In the genomic region with DNA sequence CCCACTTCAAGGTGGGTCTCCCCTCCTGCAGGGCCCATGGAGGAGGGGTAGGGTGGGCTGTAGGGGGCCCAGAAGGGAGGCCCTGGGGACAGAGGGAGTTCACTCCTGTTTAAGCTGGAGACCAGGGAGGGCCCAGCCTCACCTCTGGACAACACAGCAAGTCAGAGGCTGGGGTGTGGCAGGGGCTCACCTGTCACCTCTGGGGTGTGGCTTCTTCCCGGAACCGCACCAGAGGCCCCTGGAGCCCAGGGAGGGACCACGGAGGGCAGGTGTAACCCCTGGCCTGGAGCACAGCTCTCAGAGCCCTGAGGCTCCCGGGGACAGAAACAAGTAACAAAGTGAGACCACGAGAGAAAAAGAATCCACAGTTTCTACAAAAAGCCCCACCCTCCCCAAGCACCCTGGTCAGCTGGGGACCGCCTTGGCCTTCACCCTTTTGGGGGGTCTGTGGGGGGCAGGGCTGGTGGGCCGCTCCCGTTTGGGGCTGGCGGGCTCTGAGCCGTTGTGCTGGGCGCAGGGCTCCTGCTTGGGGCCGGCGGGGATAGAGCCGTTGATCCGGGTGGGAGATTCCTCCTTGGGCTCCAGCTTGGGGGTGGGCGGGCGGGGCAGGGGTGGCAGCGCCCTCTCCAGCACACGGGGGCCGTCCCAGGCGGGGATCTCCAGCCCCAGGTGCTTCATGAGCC, we compare ENCODE assay signal across 22 cellular contexts. TPM values are rescaled to one million over a fixed set of nuclear protein-coding genes. Genes with fewer than 3 reads are reported as not detected.
"Had no signal": no experiment of that assay in that cellular context is flagged by ENCODE, and none has a peak within 500 bp of the region (broad histone marks: within the 10 kb centered on the region; RNA-seq: fewer than 3 reads in every experiment).

No MANE protein-coding gene starts in this region.

- ATAC-seq: gastrocnemius medialis; left ventricle myocardium superior; naive thymus-derived CD4-positive, alpha-beta T cell; stimulated activated naive B cell treated with anti-CD40 and anti-IgM and Interleukin-4, amounts not matched to agents 10 μg/mL and 1 μg/mL and 100 μg/mL, for 72 hours had no signal

- H3K4me3 ChIP-seq: esophagus muscularis mucosa, gastrocnemius medialis, lung, psoas muscle, right lobe of liver had no signal

- H3K4me1 ChIP-seq: gastrocnemius medialis, psoas muscle had no signal

- H3K36me3 Mint-ChIP-seq: type B pancreatic cell had no signal

- H3K9me3 Mint-ChIP-seq: immature natural killer cell; naive thymus-derived CD4-positive, alpha-beta T cell; nephron progenitor cell; stimulated activated naive B cell treated with anti-CD40 and anti-IgM and Interleukin-4, amounts not matched to agents 10 μg/mL and 1 μg/mL and 100 μg/mL, for 72 hours; type B pancreatic cell had no signal

- H3K27me3 ChIP-seq: right lobe of liver had no signal

- H3K4me3 Mint-ChIP-seq: immature natural killer cell; naive thymus-derived CD4-positive, alpha-beta T cell; nephron progenitor cell; stimulated activated naive B cell treated with anti-CD40 and anti-IgM and Interleukin-4, amounts not matched to agents 10 μg/mL and 1 μg/mL and 100 μg/mL, for 72 hours; type B pancreatic cell had no signal

- H3K27ac ChIP-seq: esophagus muscularis mucosa, gastrocnemius medialis, psoas muscle, right lobe of liver had no signal

- H3K4me1 Mint-ChIP-seq: nephron progenitor cell had no signal

- H3K9me3 ChIP-seq: esophagus muscularis mucosa, gastrocnemius medialis, psoas muscle, right lobe of liver had no signal

- H3K27ac Mint-ChIP-seq: immature natural killer cell; naive thymus-derived CD4-positive, alpha-beta T cell; nephron progenitor cell; stimulated activated naive B cell treated with anti-CD40 and anti-IgM and Interleukin-4, amounts not matched to agents 10 μg/mL and 1 μg/mL and 100 μg/mL, for 72 hours; type B pancreatic cell had no signal

- DNase-seq: effector memory CD4-positive, alpha-beta T cell; gastrocnemius medialis; immature natural killer cell; left cardiac atrium; left ventricle myocardium superior; mesenchymal stem cell; midbrain; naive thymus-derived CD4-positive, alpha-beta T cell; nephron progenitor cell; psoas muscle; retina; right lobe of liver; stimulated activated CD4-positive, alpha-beta T cell treated with anti-CD3 and anti-CD28 coated beads, Interleukin-15, amount 100 ng/mL, for 24 hours; stimulated activated CD4-positive, alpha-beta T cell treated with anti-CD3 and anti-CD28 coated beads, Interleukin-1b, Interleukin-23, amount 100 ng/mL, for 48 hours; stimulated activated CD4-positive, alpha-beta T cell treated with anti-CD3 and anti-CD28 coated beads, Interleukin-4, amount 100 ng/mL, for 24 hours; stimulated activated naive B cell treated with anti-CD40 and anti-IgM and Interleukin-4, amounts not matched to agents 10 μg/mL and 1 μg/mL and 100 μg/mL, for 72 hours had no signal

RNA-seq across cellular contexts. Expression of a gene that starts 20.9 kb away (rescaled TPM):
- total RNA-seq: esophagus muscularis mucosa; fibroblast of villous mesenchyme; kidney; left cardiac atrium; left ventricle myocardium superior; lung; naive thymus-derived CD4-positive, alpha-beta T cell; omental fat pad; psoas muscle had no signal
- polyA plus RNA-seq: immature natural killer cell; naive thymus-derived CD4-positive, alpha-beta T cell had no signal

RNA-seq across cellular contexts. Expression of a gene that starts 55.0 kb away (rescaled TPM):
- polyA plus RNA-seq: immature natural killer cell; naive thymus-derived CD4-positive, alpha-beta T cell had no signal
